Comparison of ENCODE assay signal across 10 cellular contexts in the genomic region with DNA sequence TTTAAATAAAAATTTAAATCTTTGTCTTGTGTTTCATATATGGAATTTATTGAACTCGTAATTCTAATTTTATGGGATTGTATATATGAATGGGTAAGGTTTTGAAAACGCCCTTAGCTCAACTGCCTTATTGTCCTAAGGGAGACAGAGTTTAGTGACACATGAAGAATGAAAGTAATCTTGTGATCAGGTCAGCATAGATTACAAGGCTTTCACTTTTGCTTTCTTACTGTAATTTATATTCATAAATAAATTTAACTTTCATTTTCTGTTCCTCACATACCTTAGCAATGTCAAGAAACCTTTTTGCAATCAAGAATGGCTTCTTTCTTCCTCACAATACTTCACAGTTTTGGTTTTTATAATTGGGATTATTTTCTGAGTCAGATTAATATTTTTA. TPM values are rescaled to one million over a fixed set of nuclear protein-coding genes. Genes with fewer than 3 reads are reported as not detected.
A peak's percentile ranks its signal among the peaks of the same experiment; 100 is the strongest.
DNase-seq lines count a peak whose midpoint lies in the region; ATAC-seq and TF ChIP-seq lines count a peak whose summit lies in the region.
"Had no signal": no experiment of that assay in that cellular context is flagged by ENCODE, and none has a peak within 500 bp of the region (broad histone marks: within the 10 kb centered on the region; RNA-seq: fewer than 3 reads in every experiment).

No MANE protein-coding gene starts in this region.

- intact Hi-C loops in Right ventricle myocardium inferior (cut with DNase I) = no loop called here

- H3K4me1 Mint-ChIP-seq in activated naive CD4-positive, alpha-beta T cell treated with anti-CD3 and anti-CD28 coated beads, Interleukin-2, amount 10 ng/mL, durations not matched to agents 7 days and 5 days = peaks cover 24% of the 10 kb centered on the region
- peaks cover 25% of the 10 kb centered on the region for H3K4me1 Mint-ChIP-seq in stimulated activated naive CD8-positive, alpha-beta T cell treated with anti-CD3 and anti-CD28 coated beads, Interleukin-15, amount 100 ng/mL, for 72 hours

- H3K27me3 Mint-ChIP-seq in activated naive CD4-positive, alpha-beta T cell treated with anti-CD3 and anti-CD28 coated beads, Interleukin-2, amount 10 ng/mL, durations not matched to agents 7 days and 5 days = no peaks in the 10 kb centered on the region
- no peaks in the 10 kb centered on the region for H3K27me3 Mint-ChIP-seq in stimulated activated naive CD8-positive, alpha-beta T cell treated with anti-CD3 and anti-CD28 coated beads, Interleukin-15, amount 100 ng/mL, for 72 hours

- no peak overlapping the region for H3K4me3 Mint-ChIP-seq in activated naive CD4-positive, alpha-beta T cell treated with anti-CD3 and anti-CD28 coated beads, Interleukin-2, amount 10 ng/mL, durations not matched to agents 7 days and 5 days
- peak overlapping the region in 1 of 2 donors; percentile 29 for H3K4me3 Mint-ChIP-seq in stimulated activated naive CD8-positive, alpha-beta T cell treated with anti-CD3 and anti-CD28 coated beads, Interleukin-15, amount 100 ng/mL, for 72 hours

- H3K36me3 Mint-ChIP-seq in activated naive CD4-positive, alpha-beta T cell treated with anti-CD3 and anti-CD28 coated beads, Interleukin-2, amount 10 ng/mL, durations not matched to agents 7 days and 5 days = peaks cover 40% of the 10 kb centered on the region

- H3K4me3 ChIP-seq in foreskin fibroblast (ENCODE audit: low read depth in 1 of 2, low read length in 2 of 2) = no peak overlapping the region

- CTCF ChIA-PET in activated naive CD4-positive, alpha-beta T cell treated with anti-CD3 and anti-CD28 coated beads, Interleukin-2, amount 10 ng/mL, durations not matched to agents 7 days and 5 days (lab: Charles Lee) = no interaction called here

- peak overlapping the region; percentile 68 for H3K27ac Mint-ChIP-seq in activated naive CD4-positive, alpha-beta T cell treated with anti-CD3 and anti-CD28 coated beads, Interleukin-2, amount 10 ng/mL, durations not matched to agents 7 days and 5 days
- peak overlapping the region in 1 of 2 donors; percentile 74 for H3K27ac Mint-ChIP-seq in stimulated activated naive CD8-positive, alpha-beta T cell treated with anti-CD3 and anti-CD28 coated beads, Interleukin-15, amount 100 ng/mL, for 72 hours

- no peak for TF ChIP-seq CTCF in foreskin fibroblast (IDR thresholded peaks at IDR 0.05; ENCODE audit: low read depth, low read length)

- ATAC-seq in HG02678 (IDR thresholded peaks at IDR 0.05; ENCODE audit: unreplicated experiment) (peak; percentile 90), Right ventricle myocardium inferior (no peak)
- peak; percentile 87 for ATAC-seq in stimulated activated naive CD8-positive, alpha-beta T cell treated with anti-CD3 and anti-CD28 coated beads, Interleukin-15, amount 100 ng/mL, for 72 hours

- peaks cover 2% of the 10 kb centered on the region for H3K9me3 Mint-ChIP-seq in activated naive CD4-positive, alpha-beta T cell treated with anti-CD3 and anti-CD28 coated beads, Interleukin-2, amount 10 ng/mL, durations not matched to agents 7 days and 5 days
- H3K9me3 Mint-ChIP-seq in stimulated activated naive CD8-positive, alpha-beta T cell treated with anti-CD3 and anti-CD28 coated beads, Interleukin-15, amount 100 ng/mL, for 72 hours = no peaks in the 10 kb centered on the region

- DNase-seq in activated naive CD4-positive, alpha-beta T cell treated with anti-CD3 and anti-CD28 coated beads, Interleukin-2, amount 10 ng/mL, durations not matched to agents 7 days and 5 days = no peak
- DNase-seq in activated naive CD4-positive, alpha-beta T cell treated with Interleukin-2 at 50 U/mL for 16 hours = no peak
- DNase-seq in NAMALWA (ENCODE audit: low spot score) (peak; percentile 11), foreskin fibroblast (no peak), Right ventricle myocardium inferior (ENCODE audit: missing footprints) (no peak)
- no peak for DNase-seq in stimulated activated naive CD8-positive, alpha-beta T cell treated with anti-CD3 and anti-CD28 coated beads, Interleukin-15, amount 100 ng/mL, for 72 hours
- DNase-seq in stimulated activated CD4-positive, alpha-beta T cell treated with anti-CD3 and anti-CD28 coated beads, Interleukin-15, amount 100 ng/mL, for 24 hours = no peak
- DNase-seq: AML-193; stimulated activated naive CD4-positive, alpha-beta T cell treated with Interleukin-2 at 50 U/mL for 16 hours had no signal

RNA-seq across cellular contexts. Expression of a gene that starts 14.4 kb away (rescaled TPM):
- 7.3 TPM for total RNA-seq in Right ventricle myocardium inferior

RNA-seq across cellular contexts. Expression of a gene that starts 26.8 kb away (rescaled TPM):
- total RNA-seq in Right ventricle myocardium inferior = 3.8 TPM
